9 cellular contexts compared by ENCODE assay signal in the genomic region with DNA sequence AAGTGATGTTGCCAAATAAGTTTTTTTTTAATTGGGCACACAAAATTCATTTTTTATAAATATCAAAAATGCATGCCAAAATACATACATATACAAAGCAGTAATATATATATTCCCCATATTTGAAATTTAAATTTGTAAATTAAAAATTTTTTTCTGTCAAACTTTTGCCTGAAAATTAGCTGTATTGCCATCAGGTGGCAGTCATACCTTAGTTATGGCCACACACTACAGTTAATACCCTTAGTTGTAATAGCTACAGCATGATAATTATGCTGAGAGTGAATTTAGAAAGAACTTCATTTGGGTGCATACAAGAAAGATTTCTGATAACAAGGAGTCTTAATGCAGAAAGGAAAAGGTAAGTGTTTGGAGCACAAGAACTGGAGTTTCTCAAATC. TPM values are rescaled to one million over a fixed set of nuclear protein-coding genes. Genes with fewer than 3 reads are reported as not detected.
DNase-seq lines count a peak whose midpoint lies in the region; TF ChIP-seq lines count a peak whose summit lies in the region.
"Had no signal": no experiment of that assay in that cellular context is flagged by ENCODE, and none has a peak within 500 bp of the region (broad histone marks: within the 10 kb centered on the region; RNA-seq: fewer than 3 reads in every experiment).

No MANE protein-coding gene starts in this region.

- no peak overlapping the region for H3K4me3 ChIP-seq in dorsolateral prefrontal cortex

- no peaks in the 10 kb centered on the region for H3K27me3 ChIP-seq in dorsolateral prefrontal cortex

- peak in 24 of 56 donors; percentile 8 to 51 (median 21) for TF ChIP-seq CTCF in dorsolateral prefrontal cortex (IDR thresholded peaks at IDR 0.05 in 54 of 56, conservative IDR thresholded peaks at IDR 0.05 in 2 of 56; ENCODE audit: low read depth in 1 of 56, partially characterized antibody in 56 of 56)

- peak; percentile 5 for DNase-seq in AG08395 (ENCODE audit: low spot score)
- DNase-seq in GM03348 (ENCODE audit: low spot score), result peak; percentile 16
- peak; percentile 15 for DNase-seq in NCI-H774 (lab: John Stamatoyannopoulos, UW)
- DNase-seq in fibroblast of peridontal ligament (ENCODE audit: extremely low read depth), result peak; percentile 25
- DNase-seq in dorsolateral prefrontal cortex, result no peak
- DNase-seq in mesenteric fat pad (ENCODE audit: low spot score), result no peak
- no peak for DNase-seq in H4 (ENCODE audit: low spot score)
- DNase-seq in NCI-H446 treated with DMSO at 0.1 percent for 48 hours (lab: John Stamatoyannopoulos, UW), result no peak
- DNase-seq: stimulated activated naive CD8-positive, alpha-beta T cell treated with anti-CD3 and anti-CD28 coated beads, Interleukin-15, Interleukin-2, amounts not matched to agents 100 U/mL and 50 U/mL, for 24 hours had no signal

- intact Hi-C loops in dorsolateral prefrontal cortex (cut with DNase I), result no loop called here

- no peak overlapping the region for H3K27ac ChIP-seq in dorsolateral prefrontal cortex

RNA-seq across cellular contexts. Expression of gene SDHAF4, which starts 46.2 kb away (rescaled TPM):
- 10 to 100 TPM in 119 of 120 experiments, 1 to 10 TPM in 1; 8.5 to 30.5 (median 19.8) TPM for total RNA-seq in dorsolateral prefrontal cortex
- total RNA-seq in mesenteric fat pad, result 10.5 TPM
- 7.5 and 15.7 TPM in 2 replicates for total RNA-seq in H4 (2014; rRNA removed; shearing (Covaris generic))

Comparison
In these comparisons a context has a peak if more than half of its experiments do, and no peak if none do; other contexts are left out.
1. DNase-seq: peak in AG08395 (single experiment), GM03348 (single experiment), NCI-H774 (single experiment) and fibroblast of peridontal ligament (single experiment); none in dorsolateral prefrontal cortex (0 of 10), mesenteric fat pad (single experiment), H4 (single experiment) and NCI-H446 treated with DMSO at 0.1 percent for 48 hours (single experiment).